In genomic region chr17:81349397-81350319, GRCh38 we compare ENCODE assay signal across 12 cellular contexts. TPM values are rescaled to one million over a fixed set of nuclear protein-coding genes. Genes with fewer than 3 reads are reported as not detected.
DNase-seq lines count a peak whose midpoint lies in the region; FAIRE-seq and TF ChIP-seq lines count a peak whose summit lies in the region.
"Had no signal": no experiment of that assay in that cellular context is flagged by ENCODE, and none has a peak within 500 bp of the region (broad histone marks: within the 10 kb centered on the region; RNA-seq: fewer than 3 reads in every experiment).

No MANE protein-coding gene starts in this region.

- intact Hi-C loops in endothelial cell of umbilical vein (cut with micrococcal nuclease): no loop called here

- no peaks in the 10 kb centered on the region for H3K36me3 ChIP-seq in endothelial cell of umbilical vein (ENCODE audit: control insufficient read depth in 2 of 2, extremely low read depth in 1 of 2, insufficient read depth in 2 of 2, low read length in 2 of 2)
- H3K36me3 ChIP-seq: gastrocnemius medialis had no signal

- no peak for FAIRE-seq in endothelial cell of umbilical vein (lab: Jason Lieb, UNC)
- FAIRE-seq: A549 had no signal

- no peak overlapping the region for H3K9ac ChIP-seq in endothelial cell of umbilical vein (replicated peaks; ENCODE audit: extremely low read depth, insufficient read depth, low read length)

- DNase-seq in NCI-H187 (lab: John Stamatoyannopoulos, UW): peak; percentile 9 to 34
- no peak for DNase-seq in NCI-H187 treated with DMSO at 0.1 percent for 48 hours (lab: John Stamatoyannopoulos, UW)
- peak; percentile 90 for DNase-seq in NCI-H82 (lab: John Stamatoyannopoulos, UW)
- DNase-seq in endothelial cell of umbilical vein (ENCODE audit: low read depth, low spot score): no peak
- DNase-seq in skeletal muscle cell (ENCODE audit: low read depth): peak; percentile 48
- no peak for DNase-seq in medulla oblongata (ENCODE audit: extremely low spot score)
- no peak for DNase-seq in epidermal melanocyte (ENCODE audit: insufficient read length, low spot score)
- DNase-seq in D341Med (ENCODE audit: low spot score): no peak
- DNase-seq: activated T-cell treated with anti-CD3 and anti-CD28 coated beads, Interleukin-2, amount 50 U/mL, for 24 hours; gastrocnemius medialis had no signal

- CTCF ChIA-PET in endothelial cell of umbilical vein (lab: Charles Lee): no interaction called here

- H3K79me2 ChIP-seq in endothelial cell of umbilical vein (ENCODE audit: control insufficient read depth, insufficient read depth, low read length): peaks cover 8% of the 10 kb centered on the region

- peak overlapping the region; percentile 26 for H2AFZ ChIP-seq in endothelial cell of umbilical vein (ENCODE audit: low read depth, low read length)

- peaks cover 6% of the 10 kb centered on the region for H3K4me1 ChIP-seq in endothelial cell of umbilical vein (ENCODE audit: control insufficient read depth, extremely low read depth, insufficient read depth, low read length)

- H3K4me3 ChIP-seq in endothelial cell of umbilical vein (replicated peaks in 1 of 3; ENCODE audit: insufficient read depth in 1 of 3, low read depth in 1 of 3, low read length in 3 of 3) (no peak overlapping the region), skeletal muscle cell (ENCODE audit: low read depth, low read length) (no peak overlapping the region)
- H3K4me3 ChIP-seq: A549, gastrocnemius medialis, lung had no signal

- TF ChIP-seq CTCF in endothelial cell of umbilical vein (IDR thresholded peaks at IDR 0.05; ENCODE audit: extremely low read depth in 1 of 2, insufficient read depth in 1 of 2, low read depth in 1 of 2, low read length in 2 of 2): no peak

- no peaks in the 10 kb centered on the region for H4K20me1 ChIP-seq in endothelial cell of umbilical vein (replicated peaks; ENCODE audit: control insufficient read depth, extremely low read depth, insufficient read depth, low read length)

- no TSS peak for BruUV-seq in endothelial cell of umbilical vein (replicated peaks; lab: Mats Ljungman, UMichigan)

- TF ChIP-seq POLR2A in endothelial cell of umbilical vein (IDR thresholded peaks at IDR 0.05; ENCODE audit: low read depth, low read length): no peak

- no peak overlapping the region for H3K27ac ChIP-seq in endothelial cell of umbilical vein (ENCODE audit: insufficient read depth, low read depth, low read length)

- H3K27me3 ChIP-seq in endothelial cell of umbilical vein (ENCODE audit: control insufficient read depth in 2 of 2, insufficient read depth in 2 of 2, low read length in 2 of 2): no peaks in the 10 kb centered on the region
- H3K27me3 ChIP-seq: gastrocnemius medialis had no signal

- dilution Hi-C loops in endothelial cell of umbilical vein (cut with MboI; ENCODE audit: extremely low pct_ligation_motif_present, low sequenced_read_pairs): no loop called here

- no peaks in the 10 kb centered on the region for H3K9me3 ChIP-seq in endothelial cell of umbilical vein (replicated peaks; ENCODE audit: control insufficient read depth, insufficient read depth, low read length)
- H3K9me3 ChIP-seq: A549, gastrocnemius medialis had no signal

- no peak overlapping the region for H3K4me2 ChIP-seq in endothelial cell of umbilical vein (ENCODE audit: insufficient read depth, low read length)
- H3K4me2 ChIP-seq: A549 had no signal

- POLR2A ChIA-PET in endothelial cell of umbilical vein (lab: Charles Lee): no interaction called here

- H3K9me1 ChIP-seq in endothelial cell of umbilical vein (replicated peaks; ENCODE audit: control insufficient read depth, extremely low read depth, insufficient read depth, low read length): no peaks in the 10 kb centered on the region

TF ChIP-seq in endothelial cell of umbilical vein, 7 proteins besides CTCF, POLR2A, EP300 and RAD21:
- TF ChIP-seq FOS (IDR thresholded peaks at IDR 0.05; ENCODE audit: borderline replicate concordance, insufficient read depth, low read length): peak; percentile 5
- no peak for TF ChIP-seq MAX (IDR thresholded peaks at IDR 0.05; ENCODE audit: insufficient read depth, insufficient read length)

RNA-seq across cellular contexts. Expression of gene BAHCC1, which starts 45.6 kb away (rescaled TPM):
- 10.3 and 11.6 TPM in 2 replicates for total RNA-seq in endothelial cell of umbilical vein
- polyA plus RNA-seq in endothelial cell of umbilical vein: 4.7 and 7.1 TPM in 2 replicates
- polyA plus RNA-seq in endothelial cell of umbilical vein (2011; cell fraction: cytosol; rRNA removed): 3.4 and 5.1 TPM in 2 replicates
- 15.2 and 19.3 TPM in 2 replicates for polyA plus RNA-seq in endothelial cell of umbilical vein (2011; cell fraction: nucleus; rRNA removed)
- 3.5 and 3.7 TPM in 2 replicates for polyA plus RNA-seq in endothelial cell of umbilical vein (2012)
- polyA minus RNA-seq in endothelial cell of umbilical vein: 7.4 and 14.0 TPM in 2 replicates
- 8.7 TPM for polyA minus RNA-seq in endothelial cell of umbilical vein (2011; cell fraction: cytosol; rRNA and poly(A)+ RNA removed)
- 3.3 and 10.0 TPM in 2 replicates for polyA minus RNA-seq in endothelial cell of umbilical vein (2011; cell fraction: nucleus; rRNA and poly(A)+ RNA removed)

RNA-seq across cellular contexts. Expression of gene SLC38A10, which starts 54.6 kb away (rescaled TPM):
- total RNA-seq in endothelial cell of umbilical vein: 109 and 113 TPM in 2 replicates
- 72.7 and 100 TPM in 2 replicates for polyA plus RNA-seq in endothelial cell of umbilical vein
- polyA plus RNA-seq in endothelial cell of umbilical vein (2011; cell fraction: cytosol; rRNA removed): 50.5 and 59.4 TPM in 2 replicates
- 74.5 and 86.9 TPM in 2 replicates for polyA plus RNA-seq in endothelial cell of umbilical vein (2011; cell fraction: nucleus; rRNA removed)
- polyA plus RNA-seq in endothelial cell of umbilical vein (2012): 50.5 and 59.2 TPM in 2 replicates
- polyA minus RNA-seq in endothelial cell of umbilical vein: 78.2 and 115 TPM in 2 replicates
- 58.9 TPM for polyA minus RNA-seq in endothelial cell of umbilical vein (2011; cell fraction: cytosol; rRNA and poly(A)+ RNA removed)
- polyA minus RNA-seq in endothelial cell of umbilical vein (2011; cell fraction: nucleus; rRNA and poly(A)+ RNA removed): 42.9 and 57.6 TPM in 2 replicates

Comparison
In these comparisons a context has a peak if more than half of its experiments do, and no peak if none do; other contexts are left out.
1. DNase-seq: peak in NCI-H187 (2 of 2), NCI-H82 (single experiment) and skeletal muscle cell (single experiment); none in NCI-H187 treated with DMSO at 0.1 percent for 48 hours (single experiment), endothelial cell of umbilical vein (single experiment), medulla oblongata (single experiment), epidermal melanocyte (single experiment) and D341Med (single experiment).